In genomic region chr9:14308751-14309140, GRCh38 we compare ENCODE assay signal across 1 cellular context.
TF ChIP-seq lines count a peak whose summit lies in the region.

No MANE protein-coding gene starts in this region.

TF ChIP-seq in WTC11, 78 proteins besides CTCF, POLR2A, EP300 and RAD21 (continued from another document):
- TF ChIP-seq ERG (CRISPR knock-in tag; IDR thresholded peaks at IDR 0.05) (no peak), ESRRA (CRISPR knock-in tag; IDR thresholded peaks at IDR 0.05; ENCODE audit: borderline replicate concordance) (no peak), TEAD1 (CRISPR knock-in tag; IDR thresholded peaks at IDR 0.05) (no peak), NFYB (CRISPR knock-in tag; conservative IDR thresholded peaks at IDR 0.05; ENCODE audit: low read depth) (no peak), GTF2I (CRISPR knock-in tag; conservative IDR thresholded peaks at IDR 0.05) (no peak)
